ENCODE assay signal across 1 cellular context in the genomic region with DNA sequence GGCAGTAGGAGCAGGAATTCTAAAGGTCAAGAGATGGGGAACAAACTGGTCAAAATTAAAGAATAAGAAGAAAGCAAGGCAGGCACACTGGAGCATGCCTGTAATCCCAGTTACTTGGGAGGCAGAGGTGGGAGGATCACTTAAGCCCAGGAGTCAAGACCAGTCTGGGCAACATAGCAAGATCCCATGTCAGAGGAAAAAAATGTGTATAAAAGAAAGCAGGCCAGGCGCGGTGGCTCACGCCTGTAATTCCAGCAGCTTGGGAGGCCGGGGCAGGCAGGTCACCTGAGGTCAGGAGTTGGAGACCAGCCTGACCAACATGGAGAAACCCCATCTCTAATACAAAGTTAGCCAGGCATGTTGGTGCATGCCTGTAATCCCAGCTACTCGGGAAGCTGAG.
TF ChIP-seq lines count a peak whose summit lies in the region.

No MANE protein-coding gene starts in this region.

TF ChIP-seq in endothelial cell of umbilical vein, 7 proteins besides CTCF, POLR2A, EP300 and RAD21:
- TF ChIP-seq MYC (IDR thresholded peaks at IDR 0.05; ENCODE audit: low read depth, low read length) (no peak), JUN (IDR thresholded peaks at IDR 0.05; ENCODE audit: borderline replicate concordance, insufficient read depth, insufficient read length, low read depth) (no peak), GATA2 (IDR thresholded peaks at IDR 0.05; ENCODE audit: insufficient read depth, insufficient read length, low read depth, low read length) (no peak), EZH2 (IDR thresholded peaks at IDR 0.05; ENCODE audit: borderline replicate concordance, low read depth, low read length, severe bottlenecking) (no peak), POLR2AphosphoS5 (IDR thresholded peaks at IDR 0.05; ENCODE audit: insufficient read depth, low read depth, low read length) (no peak), FOS (IDR thresholded peaks at IDR 0.05; ENCODE audit: borderline replicate concordance, insufficient read depth, low read length) (no peak), MAX (IDR thresholded peaks at IDR 0.05; ENCODE audit: insufficient read depth, insufficient read length) (no peak)
